ENCODE assay signal across 23 cellular contexts in the genomic region with DNA sequence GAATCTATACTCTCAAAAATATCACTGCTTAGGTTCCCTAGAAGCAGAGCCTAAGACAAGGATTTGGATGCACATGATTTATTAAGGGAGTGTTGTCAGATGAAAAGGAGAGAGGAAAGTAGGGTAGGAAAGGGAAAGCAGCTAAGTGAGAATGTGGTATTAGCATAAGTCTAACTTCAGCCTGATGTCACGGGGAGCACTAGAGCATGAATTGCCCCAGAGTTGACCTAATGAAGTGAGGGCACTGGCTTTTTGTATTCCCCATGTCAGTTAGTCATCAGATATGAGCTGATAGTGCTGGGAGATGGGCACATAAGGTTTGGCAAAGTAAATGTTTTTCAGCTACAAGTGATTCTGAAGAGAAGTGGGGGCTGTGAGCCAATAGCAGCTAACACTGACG.
DNase-seq lines count a peak whose midpoint lies in the region; ATAC-seq, FAIRE-seq and TF ChIP-seq lines count a peak whose summit lies in the region.
"Had no signal": no experiment of that assay in that cellular context is flagged by ENCODE, and none has a peak within 500 bp of the region (broad histone marks: within the 10 kb centered on the region; RNA-seq: fewer than 3 reads in every experiment).

No MANE protein-coding gene starts in this region.

- peaks cover 2% of the 10 kb centered on the region for H3K36me3 Mint-ChIP-seq in neural crest cell (ENCODE audit: low read depth)
- H3K36me3 Mint-ChIP-seq: CD4-positive, CD25-positive, alpha-beta regulatory T cell had no signal

- H3K4me1 ChIP-seq in adrenal gland (replicated peaks in 1 of 2) = no peaks in the 10 kb centered on the region
- H3K4me1 ChIP-seq: esophagus squamous epithelium, gastroesophageal sphincter, vagina had no signal

- WGBS in adrenal gland, 4 donors = 82 to 97% (median 89%) methylated on average over 2 of the region's 2 CpGs

- no peaks in the 10 kb centered on the region for H3K36me3 ChIP-seq in adrenal gland (replicated peaks in 1 of 2)
- H3K36me3 ChIP-seq: brain microvascular endothelial cell, esophagus squamous epithelium, gastroesophageal sphincter, vagina had no signal

- H3K9me3 ChIP-seq in adrenal gland (replicated peaks in 1 of 3) = no peaks in the 10 kb centered on the region
- H3K9me3 ChIP-seq: esophagus squamous epithelium, gastroesophageal sphincter, vagina had no signal

- no peak overlapping the region for H3K4me3 Mint-ChIP-seq in neural crest cell
- H3K4me3 Mint-ChIP-seq: CD4-positive, CD25-positive, alpha-beta regulatory T cell; T-helper 17 cell had no signal

- no peaks in the 10 kb centered on the region for H3K27me3 Mint-ChIP-seq in neural crest cell (ENCODE audit: low read depth)
- H3K27me3 Mint-ChIP-seq: CD4-positive, CD25-positive, alpha-beta regulatory T cell; progenitor cell of endocrine pancreas had no signal

- peak; percentile 55 for FAIRE-seq in HTR-8/SVneo (lab: Jason Lieb, UNC)
- FAIRE-seq in D721Med (lab: Jason Lieb, UNC) = no peak
- FAIRE-seq: colon, islet of Langerhans had no signal

- peak overlapping the region; percentile 76 for H3K27ac Mint-ChIP-seq in neural crest cell (ENCODE audit: unreplicated experiment)
- H3K27ac Mint-ChIP-seq: CD4-positive, CD25-positive, alpha-beta regulatory T cell; progenitor cell of endocrine pancreas; T-helper 17 cell had no signal

- ATAC-seq in GM18867 (IDR thresholded peaks at IDR 0.05; ENCODE audit: unreplicated experiment) (peak; percentile 70), HG02759 (IDR thresholded peaks at IDR 0.05; ENCODE audit: unreplicated experiment) (peak; percentile 58), GM21576 (IDR thresholded peaks at IDR 0.05; ENCODE audit: unreplicated experiment) (no peak)
- ATAC-seq: gastroesophageal sphincter, T-helper 17 cell had no signal

- TF ChIP-seq CTCF in neural crest cell (conservative IDR thresholded peaks at IDR 0.05) (no peak), D721Med (IDR thresholded peaks at IDR 0.05; ENCODE audit: insufficient read depth, missing control alignments) (no peak), adrenal gland (IDR thresholded peaks at IDR 0.05) (no peak)

- intact Hi-C loops in adrenal gland (cut with DNase I) = no loop called here

- H3K4me1 Mint-ChIP-seq in neural crest cell = peaks cover 5% of the 10 kb centered on the region

- H3K9me3 Mint-ChIP-seq in neural crest cell = no peaks in the 10 kb centered on the region
- H3K9me3 Mint-ChIP-seq: CD4-positive, CD25-positive, alpha-beta regulatory T cell had no signal

- H3K27ac ChIP-seq in adrenal gland = no peak overlapping the region
- H3K27ac ChIP-seq: brain microvascular endothelial cell, esophagus squamous epithelium, gastroesophageal sphincter, vagina had no signal

- TF ChIP-seq POLR2A in adrenal gland (IDR thresholded peaks at IDR 0.05) = no peak

- H3K27me3 ChIP-seq in adrenal gland = no peaks in the 10 kb centered on the region
- H3K27me3 ChIP-seq: brain microvascular endothelial cell, esophagus squamous epithelium, gastroesophageal sphincter, vagina had no signal

- no peak overlapping the region for H3K4me3 ChIP-seq in adrenal gland
- H3K4me3 ChIP-seq: esophagus squamous epithelium, gastroesophageal sphincter, lung, vagina had no signal

- DNase-seq in HTR-8/SVneo (ENCODE audit: insufficient read length, low spot score) (no peak), neural crest cell (ENCODE audit: low read depth, low spot score) (no peak), D721Med (ENCODE audit: insufficient read length, low spot score) (no peak), adrenal gland (no peak)
- DNase-seq: activated CD4-positive, alpha-beta T cell treated with anti-CD3 and anti-CD28 coated beads, Interleukin-2, amount 50 U/mL, for 4 hours; activated CD8-positive, alpha-beta memory T cell treated with anti-CD3 and anti-CD28 coated beads, Interleukin-2, amount 50 U/mL, for 48 hours; activated effector memory CD4-positive, alpha-beta T cell treated with Interleukin-2 at 50 U/mL for 16 hours; brain microvascular endothelial cell; CD4-positive, CD25-positive, alpha-beta regulatory T cell; esophagus squamous epithelium; NCI-H1694 treated with DMSO at 0.1 percent for 48 hours; NCI-H2171 treated with DMSO at 0.1 percent for 48 hours; NCI-H526 treated with DMSO at 0.1 percent for 48 hours; T-helper 17 cell had no signal
